In the genomic region with DNA sequence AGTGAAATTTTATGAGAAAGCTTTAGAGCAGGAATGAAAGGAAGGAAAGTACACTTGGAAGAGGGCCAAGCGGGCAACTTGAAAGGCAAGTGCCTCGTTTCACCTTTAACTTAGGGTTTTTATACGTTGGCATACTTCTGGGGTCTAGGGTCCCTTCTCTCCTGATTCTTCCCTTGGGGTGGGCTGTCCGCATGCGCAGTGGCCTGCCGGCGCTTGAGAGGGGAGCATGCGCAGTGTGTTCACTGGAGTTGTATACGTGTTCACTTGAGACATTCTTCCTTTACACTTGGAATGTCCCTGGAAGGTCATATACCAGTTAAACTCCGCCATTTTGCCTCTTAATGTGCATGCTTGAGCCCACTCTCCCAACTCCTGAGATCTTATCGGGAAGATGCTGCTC, we compare ENCODE assay signal across 14 cellular contexts. TPM values are rescaled to one million over a fixed set of nuclear protein-coding genes. Genes with fewer than 3 reads are reported as not detected.
A peak's percentile ranks its signal among the peaks of the same experiment; 100 is the strongest.
DNase-seq lines count a peak whose midpoint lies in the region; ATAC-seq, FAIRE-seq and TF ChIP-seq lines count a peak whose summit lies in the region.
"Not testable (repeated sequence)": the region's sequence is repeated elsewhere in the genome, so short reads cannot be mapped to it uniquely, and the experiment has no call there.
"Had no signal": no experiment of that assay in that cellular context is flagged by ENCODE, and none has a peak within 500 bp of the region (broad histone marks: within the 10 kb centered on the region; RNA-seq: fewer than 3 reads in every experiment).

No MANE protein-coding gene starts in this region.

- TF ChIP-seq POLR2A in K562 (conservative IDR thresholded peaks at IDR 0.05); gastrocnemius medialis (IDR thresholded peaks at IDR 0.05); testis (IDR thresholded peaks at IDR 0.05): not testable (repeated sequence)

- POLR2A ChIA-PET in K562 (lab: Yijun Ruan, JAX): not testable (repeated sequence)

- H3K4me2 ChIP-seq in K562 (ENCODE audit: insufficient read depth, low read length): not testable (repeated sequence)

- H3K9me1 ChIP-seq in K562 (ENCODE audit: control insufficient read depth, insufficient read depth, low read length): not testable (repeated sequence)

- TF ChIP-seq EP300 in K562 (IDR thresholded peaks at IDR 0.05; ENCODE audit: low read length): not testable (repeated sequence)

- not testable (repeated sequence) for H4K20me1 ChIP-seq in K562 (replicated peaks; ENCODE audit: control insufficient read depth, insufficient read depth, low read length)

- not testable (repeated sequence) for ATAC-seq in K562, psoas muscle, gastrocnemius medialis

- TF ChIP-seq RAD21 in K562 (CRISPR knock-in tag; conservative IDR thresholded peaks at IDR 0.05 in 1 of 2, IDR thresholded peaks at IDR 0.05 in 1 of 2): not testable (repeated sequence)

- H2AFZ ChIP-seq in K562 (ENCODE audit: low read depth, low read length): 0 out of 2 replicates have a peak overlapping the region, but pooled peaks have one; percentile 16

- not testable (repeated sequence) for H3K79me2 ChIP-seq in K562 (ENCODE audit: control insufficient read depth, insufficient read depth, low read length)

- not testable (repeated sequence) for H3K4me3 ChIP-seq in K562, psoas muscle, gastrocnemius medialis
- H3K4me3 ChIP-seq in testis: peak overlapping the region; percentile 18 to 32

- H3K9ac ChIP-seq in K562 (ENCODE audit: insufficient read depth in 1 of 2, low read depth in 2 of 2, low read length in 2 of 2): not testable (repeated sequence)

- intact Hi-C loops in K562 (cut with micrococcal nuclease); psoas muscle (cut with DNase I); gastrocnemius medialis (cut with DNase I; ENCODE audit: low total_unique reads); testis (cut with DNase I; ENCODE audit: low total_unique reads): not testable (repeated sequence)

- not testable (repeated sequence) for H3K27me3 ChIP-seq in K562 (ENCODE audit: control insufficient read depth in 2 of 2, insufficient read depth in 2 of 2, low read length in 2 of 2); psoas muscle (ENCODE audit: insufficient read depth in 3 of 3, low read length in 2 of 3); gastrocnemius medialis; testis

- not testable (repeated sequence) for H3K9me3 ChIP-seq in K562 (replicated peaks; ENCODE audit: control insufficient read depth, insufficient read depth, low read depth, low read length); psoas muscle; gastrocnemius medialis; testis

- in situ Hi-C loops in K562 (cut with MboI); gastrocnemius medialis (cut with MboI; ENCODE audit: low sequenced_read_pairs in 4 of 4): not testable (repeated sequence)

- DNase-seq in NCI-H2227 (lab: John Stamatoyannopoulos, UW; ENCODE audit: unreplicated experiment): peak; percentile 30
- peak; percentile 5 for DNase-seq in NCI-H2227 treated with DMSO at 0.1 percent for 48 hours (lab: John Stamatoyannopoulos, UW)
- DNase-seq in K562 (ENCODE audit: extremely low read depth in 1 of 4, low spot score in 3 of 4): peak in 1 of 4 experiments; percentile 3
- DNase-seq in psoas muscle, gastrocnemius medialis: not testable (repeated sequence)
- DNase-seq in testis: peak; percentile 57

- TF ChIP-seq CTCF in K562 (IDR thresholded peaks at IDR 0.05 in 2 of 3, conservative IDR thresholded peaks at IDR 0.05 in 1 of 3; ENCODE audit: insufficient read depth in 2 of 3, low read depth in 1 of 3, low read length in 3 of 3); psoas muscle (IDR thresholded peaks at IDR 0.05); gastrocnemius medialis (IDR thresholded peaks at IDR 0.05 in 4 of 5, conservative IDR thresholded peaks at IDR 0.05 in 1 of 5); testis (IDR thresholded peaks at IDR 0.05): not testable (repeated sequence)

- not testable (repeated sequence) for H3K4me1 ChIP-seq in K562 (replicated peaks in 1 of 2; ENCODE audit: control insufficient read depth in 2 of 2, insufficient read depth in 2 of 2, low read length in 2 of 2); testis
- H3K4me1 ChIP-seq in psoas muscle: peaks cover 34% of the 10 kb centered on the region
- H3K4me1 ChIP-seq in gastrocnemius medialis: peaks cover 17 to 47% of the 10 kb centered on the region in 2 donors

- 7% methylated on average over 6 of the region's 11 CpGs for WGBS in K562 (ENCODE audit: insufficient coverage, low coverage, missing lambda C conversion rate)
- 90 to 95% (median 91%) methylated on average over 11 of the region's 11 CpGs for WGBS in psoas muscle, 3 donors
- 69 to 80% methylated on average over 11 of the region's 11 CpGs for WGBS in testis, 2 donors

- not testable (repeated sequence) for H3K36me3 ChIP-seq in K562 (ENCODE audit: control insufficient read depth, insufficient read depth, low read length); gastrocnemius medialis; testis (ENCODE audit: low read depth, missing control alignments)
- peaks cover 0 to 12% of the 10 kb centered on the region in 2 donors for H3K36me3 ChIP-seq in psoas muscle (ENCODE audit: insufficient read depth in 1 of 2, low read depth in 1 of 2)

- BruUV-seq in K562 (replicated peaks; lab: Mats Ljungman, UMichigan): not testable (repeated sequence)

- H3K27ac ChIP-seq in K562 (ENCODE audit: extremely low read depth, low read depth, low read length); testis: not testable (repeated sequence)
- H3K27ac ChIP-seq in psoas muscle: peak overlapping the region; percentile 26
- H3K27ac ChIP-seq in gastrocnemius medialis: peak overlapping the region; percentile 4 to 55 (median 20)

- FAIRE-seq in K562 (lab: Jason Lieb, UNC): not testable (repeated sequence)

- CTCF ChIA-PET in K562 (lab: Yijun Ruan, JAX; ENCODE audit: low intra/inter-chr PET ratio): not testable (repeated sequence)

TF ChIP-seq in K562, 482 proteins besides CTCF, POLR2A, EP300 and RAD21:
- TF ChIP-seq NRF1 (conservative IDR thresholded peaks at IDR 0.05 in 1 of 2, IDR thresholded peaks at IDR 0.05 in 1 of 2): peak; percentile 91 to 92
- peak; percentile 52 for TF ChIP-seq MEIS2 (IDR thresholded peaks at IDR 0.05; ENCODE audit: partially characterized antibody)
TF ChIP-seq in K562: peak in this region for 2; not testable (repeated sequence) for 480.

RNA-seq across cellular contexts. Expression of a gene that starts 7.4 kb away (rescaled TPM):
- not detected in 2 replicates for total RNA-seq in K562 (2011; cell fraction: chromatin; rRNA removed; ENCODE audit: low replicate concordance)
- not detected in 2 replicates for total RNA-seq in K562 (2011; cell fraction: nucleolus; rRNA removed)
- not detected in 2 replicates for total RNA-seq in K562 (2011; cell fraction: nucleoplasm; rRNA removed)
- total RNA-seq in K562 (2014; rRNA removed) (not detected in 2 replicates), K562 (2014; rRNA removed; fragmentation: Illumina TruSeq; extraction: Trizol) (not detected in 2 replicates), K562 (2015; rRNA removed; fragmentation: Illumina TruSeq; extraction: Trizol) (not detected in 2 replicates), K562 (2021) (0.27 TPM in 1 of 2 replicates, not detected in the other), psoas muscle (10 to 100 TPM in 2 of 4 donors, 1 to 10 TPM in 2; 5.5 to 29.4 (median 14.9) TPM), gastrocnemius medialis (10 to 100 TPM in 1 of 4 donors, 1 to 10 TPM in 3; 1.9 to 66.8 (median 3.8) TPM), testis (10 to 100 TPM in 1 of 2 donors, 1 to 10 TPM in 1; 9.0 to 11.0 TPM)
- polyA plus RNA-seq in K562 (2011; rRNA removed) (not detected in 2 replicates), K562 (2014; fragmentation: Illumina TruSeq; extraction: Trizol) (not detected in 2 replicates), K562 (2014; fragmentation: Nextera tagmentation; extraction: Ambion mirVana) (not detected), K562 (2014; rRNA removed) (not detected in 2 replicates), psoas muscle (1 to 10 TPM; 3.1 to 5.6 (median 3.8) TPM), testis (ENCODE audit: insufficient read depth, low read depth, low replicate concordance) (3.7 TPM)
- not detected in 2 replicates for polyA plus RNA-seq in K562 (2011; cell fraction: cytosol; rRNA removed)
- not detected in 2 replicates for polyA plus RNA-seq in K562 (2011; cell fraction: nucleus; rRNA removed)
- polyA plus RNA-seq in K562 (2012): 0.22 TPM in 1 of 2 replicates, not detected in the other
- polyA minus RNA-seq in K562 (2011; rRNA and poly(A)+ RNA removed): not detected in 2 replicates
- polyA minus RNA-seq in K562 (2011; cell fraction: cytosol; rRNA and poly(A)+ RNA removed): 0.55 TPM in 1 of 2 replicates, not detected in the other
- not detected in 2 replicates for polyA minus RNA-seq in K562 (2011; cell fraction: nucleus; rRNA and poly(A)+ RNA removed)
- total RNA-seq: A172; A673; CD4-positive, alpha-beta T cell; CD4-positive, CD25-positive, alpha-beta regulatory T cell; CD8-positive, alpha-beta memory T cell had no signal
- polyA plus RNA-seq: CD14-positive monocyte; CD4-positive, alpha-beta memory T cell; CD4-positive, CD25-positive, alpha-beta regulatory T cell; CD8-positive, alpha-beta memory T cell had no signal

RNA-seq across cellular contexts. Expression of a gene that starts 7.8 kb away (rescaled TPM):
- total RNA-seq in K562 (2011; cell fraction: chromatin; rRNA removed; ENCODE audit: low replicate concordance): not detected in 2 replicates
- total RNA-seq in K562 (2011; cell fraction: nucleolus; rRNA removed): not detected in 2 replicates
- not detected in 2 replicates for total RNA-seq in K562 (2011; cell fraction: nucleoplasm; rRNA removed)
- total RNA-seq in K562 (2014; rRNA removed) (not detected in 2 replicates), K562 (2014; rRNA removed; fragmentation: Illumina TruSeq; extraction: Trizol) (not detected in 2 replicates), K562 (2015; rRNA removed; fragmentation: Illumina TruSeq; extraction: Trizol) (not detected in 2 replicates), K562 (2021) (0.07 TPM in 1 of 2 replicates, not detected in the other), psoas muscle (10 to 100 TPM in 2 of 4 donors, 1 to 10 TPM in 2; 4.6 to 16.0 (median 10.3) TPM), gastrocnemius medialis (10 to 100 TPM in 1 of 4 donors, 1 to 10 TPM in 3; 2.0 to 11.4 (median 5.7) TPM), testis (1 to 10 TPM; 3.0 to 4.1 TPM)
- polyA plus RNA-seq in K562 (2011; rRNA removed) (not detected in 2 replicates), K562 (2014; fragmentation: Illumina TruSeq; extraction: Trizol) (not detected in 2 replicates), K562 (2014; fragmentation: Nextera tagmentation; extraction: Ambion mirVana) (under 1 TPM; under 0.01 to 0.01 TPM), K562 (2014; rRNA removed) (not detected in 2 replicates), psoas muscle (1 to 10 TPM; 1.7 to 2.3 (median 2.0) TPM), testis (ENCODE audit: insufficient read depth, low read depth, low replicate concordance) (3.4 TPM)
- polyA plus RNA-seq in K562 (2011; cell fraction: cytosol; rRNA removed): not detected in 2 replicates
- polyA plus RNA-seq in K562 (2011; cell fraction: nucleus; rRNA removed): not detected in 2 replicates
- polyA plus RNA-seq in K562 (2012): 0.01 and 0.03 TPM in 2 replicates
- polyA minus RNA-seq in K562 (2011; rRNA and poly(A)+ RNA removed): not detected in 2 replicates
- polyA minus RNA-seq in K562 (2011; cell fraction: cytosol; rRNA and poly(A)+ RNA removed): 0.09 and 0.10 TPM in 2 replicates
- not detected in 2 replicates for polyA minus RNA-seq in K562 (2011; cell fraction: nucleus; rRNA and poly(A)+ RNA removed)
- total RNA-seq: A673; CD4-positive, alpha-beta T cell; CD4-positive, CD25-positive, alpha-beta regulatory T cell; CD8-positive, alpha-beta memory T cell; CD8-positive, alpha-beta T cell had no signal
